8 cellular contexts compared by ENCODE assay signal in genomic region chr19:8209111-8209964, GRCh38. TPM values are rescaled to one million over a fixed set of nuclear protein-coding genes. Genes with fewer than 3 reads are reported as not detected.
DNase-seq lines count a peak whose midpoint lies in the region; ATAC-seq and TF ChIP-seq lines count a peak whose summit lies in the region.

A gene with protein sequence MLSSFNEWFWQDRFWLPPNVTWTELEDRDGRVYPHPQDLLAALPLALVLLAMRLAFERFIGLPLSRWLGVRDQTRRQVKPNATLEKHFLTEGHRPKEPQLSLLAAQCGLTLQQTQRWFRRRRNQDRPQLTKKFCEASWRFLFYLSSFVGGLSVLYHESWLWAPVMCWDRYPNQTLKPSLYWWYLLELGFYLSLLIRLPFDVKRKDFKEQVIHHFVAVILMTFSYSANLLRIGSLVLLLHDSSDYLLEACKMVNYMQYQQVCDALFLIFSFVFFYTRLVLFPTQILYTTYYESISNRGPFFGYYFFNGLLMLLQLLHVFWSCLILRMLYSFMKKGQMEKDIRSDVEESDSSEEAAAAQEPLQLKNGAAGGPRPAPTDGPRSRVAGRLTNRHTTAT (plus strand): TSS chr19:8209370. CDS start chr19:8251077, 41,707 bp downstream.

- H3K36me3 ChIP-seq in OCI-LY7 (ENCODE audit: insufficient read depth, low read length), result peaks cover 4% of the 10 kb centered on the region; the same call in 1 of the 2 replicates

- peak within 1 kb of the TSS; percentile 99 for H3K27ac Mint-ChIP-seq in natural killer cell treated with Interleukin-12 subunit alpha and Interleukin-12 subunit beta and Interleukin-15 and Interleukin-18, amount 100 ng/mL, for 72 hours
- H3K27ac Mint-ChIP-seq in stimulated activated naive B cell treated with anti-CD40 and anti-IgM and Interleukin-4, amounts not matched to agents 10 μg/mL and 1 μg/mL and 100 μg/mL, for 72 hours, result peak within 1 kb of the TSS; percentile 99

- H3K9me2 ChIP-seq in OCI-LY7 (ENCODE audit: insufficient read depth, low read length), result no peaks in the 10 kb centered on the region

- H3K4me1 ChIP-seq in OCI-LY7 (ENCODE audit: insufficient read depth, low read length, poor library complexity, severe bottlenecking), result peaks cover 57% of the 10 kb centered on the region

- DNase-seq in SHP77 (lab: John Stamatoyannopoulos, UW) (peak; percentile 38 to 42), SHP77 treated with DMSO at 0.1 percent for 48 hours (lab: John Stamatoyannopoulos, UW) (no peak), OCI-LY7 (ENCODE audit: low spot score) (peak; percentile 77), fibroblast of the aortic adventitia (ENCODE audit: low read depth) (peak; percentile 23)
- peak; percentile 57 to 72 for DNase-seq in activated T-helper 1 cell treated with anti-CD3 and anti-CD28 coated beads, Interleukin-2, amount 50 U/mL, for 16 hours (ENCODE audit: low read depth in 1 of 2, low spot score in 1 of 2)
- peak; percentile 91 for DNase-seq in natural killer cell treated with Interleukin-12 subunit alpha and Interleukin-12 subunit beta and Interleukin-15 and Interleukin-18, amount 100 ng/mL, for 72 hours (ENCODE audit: low spot score)
- DNase-seq in stimulated activated naive B cell treated with anti-CD40 and anti-IgM and Interleukin-4, amounts not matched to agents 10 μg/mL and 1 μg/mL and 100 μg/mL, for 72 hours, result peak; percentile 78

- H3K9me3 Mint-ChIP-seq in natural killer cell treated with Interleukin-12 subunit alpha and Interleukin-12 subunit beta and Interleukin-15 and Interleukin-18, amount 100 ng/mL, for 72 hours, result no peaks in the 10 kb centered on the region
- H3K9me3 Mint-ChIP-seq in stimulated activated naive B cell treated with anti-CD40 and anti-IgM and Interleukin-4, amounts not matched to agents 10 μg/mL and 1 μg/mL and 100 μg/mL, for 72 hours, result no peaks in the 10 kb centered on the region

- peaks cover 27 to 33% of the 10 kb centered on the region in 2 donors for H3K4me1 Mint-ChIP-seq in natural killer cell treated with Interleukin-12 subunit alpha and Interleukin-12 subunit beta and Interleukin-15 and Interleukin-18, amount 100 ng/mL, for 72 hours (ENCODE audit: low read depth in 2 of 2)
- H3K4me1 Mint-ChIP-seq in stimulated activated naive B cell treated with anti-CD40 and anti-IgM and Interleukin-4, amounts not matched to agents 10 μg/mL and 1 μg/mL and 100 μg/mL, for 72 hours, result peaks cover 34 to 71% of the 10 kb centered on the region in 2 donors

- intact Hi-C loops in OCI-LY7 (cut with micrococcal nuclease; ENCODE audit: unreplicated experiment), result no loop called here

- TF ChIP-seq CTCF in OCI-LY7 (conservative IDR thresholded peaks at IDR 0.05; ENCODE audit: low read length) (no peak), fibroblast of the aortic adventitia (IDR thresholded peaks at IDR 0.05; ENCODE audit: insufficient read depth, low read length) (no peak)

- H3K79me2 ChIP-seq in OCI-LY7 (ENCODE audit: insufficient read depth, low read depth, low read length), result peaks cover 31% of the 10 kb centered on the region; the same call in 1 of the 2 replicates

- POLR2A ChIA-PET in OCI-LY7 (lab: Charles Lee), result interaction anchor here (0.6 kb wide), 2 partner anchors 10 to 27 kb away, joined by 3 read pairs; no protein-coding TSS in a partner anchor

- H3K36me3 Mint-ChIP-seq in natural killer cell treated with Interleukin-12 subunit alpha and Interleukin-12 subunit beta and Interleukin-15 and Interleukin-18, amount 100 ng/mL, for 72 hours, result no peaks in the 10 kb centered on the region
- H3K36me3 Mint-ChIP-seq in stimulated activated naive B cell treated with anti-CD40 and anti-IgM and Interleukin-4, amounts not matched to agents 10 μg/mL and 1 μg/mL and 100 μg/mL, for 72 hours, result peaks cover 19 to 26% of the 10 kb centered on the region in 2 donors

- no TSS peak for BruUV-seq in OCI-LY7 (replicated peaks; lab: Mats Ljungman, UMichigan)

- ATAC-seq in HG03064 (IDR thresholded peaks at IDR 0.05; ENCODE audit: low read depth, unreplicated experiment), result peak; percentile 53
- peak; percentile 92 to 93 for ATAC-seq in natural killer cell treated with Interleukin-12 subunit alpha and Interleukin-12 subunit beta and Interleukin-15 and Interleukin-18, amount 100 ng/mL, for 72 hours
- ATAC-seq in stimulated activated naive B cell treated with anti-CD40 and anti-IgM and Interleukin-4, amounts not matched to agents 10 μg/mL and 1 μg/mL and 100 μg/mL, for 72 hours (replicated peaks), result peak; percentile 80 to 86

- H3K27ac ChIP-seq in OCI-LY7 (ENCODE audit: low read depth, low read length, poor library complexity, severe bottlenecking), result peak within 1 kb of the TSS; percentile 79

- no peaks in the 10 kb centered on the region for H4K20me1 ChIP-seq in OCI-LY7 (ENCODE audit: insufficient read depth, low read length)

- peak within 1 kb of the TSS; percentile 100 for H3K4me3 Mint-ChIP-seq in natural killer cell treated with Interleukin-12 subunit alpha and Interleukin-12 subunit beta and Interleukin-15 and Interleukin-18, amount 100 ng/mL, for 72 hours
- peak within 1 kb of the TSS; percentile 90 to 99 for H3K4me3 Mint-ChIP-seq in stimulated activated naive B cell treated with anti-CD40 and anti-IgM and Interleukin-4, amounts not matched to agents 10 μg/mL and 1 μg/mL and 100 μg/mL, for 72 hours

- peak within 1 kb of the TSS; percentile 63 for H2AFZ ChIP-seq in OCI-LY7 (ENCODE audit: low read length)

- peak within 1 kb of the TSS; percentile 96 for H3K4me2 ChIP-seq in OCI-LY7 (ENCODE audit: low read length)

- no peaks in the 10 kb centered on the region for H3K27me3 Mint-ChIP-seq in natural killer cell treated with Interleukin-12 subunit alpha and Interleukin-12 subunit beta and Interleukin-15 and Interleukin-18, amount 100 ng/mL, for 72 hours
- H3K27me3 Mint-ChIP-seq in stimulated activated naive B cell treated with anti-CD40 and anti-IgM and Interleukin-4, amounts not matched to agents 10 μg/mL and 1 μg/mL and 100 μg/mL, for 72 hours, result no peaks in the 10 kb centered on the region

- peak within 1 kb of the TSS; percentile 86 for H3K4me3 ChIP-seq in OCI-LY7 (ENCODE audit: low read depth, low read length, poor library complexity, severe bottlenecking)
- peak within 1 kb of the TSS; percentile 63 for H3K4me3 ChIP-seq in fibroblast of the aortic adventitia (ENCODE audit: low read depth, low read length)

- H3K9me3 ChIP-seq in OCI-LY7 (ENCODE audit: low read length), result no peaks in the 10 kb centered on the region

- CTCF ChIA-PET in OCI-LY7 (lab: Charles Lee; ENCODE audit: unreplicated experiment), result interaction anchor here (0.5 kb wide), 1 partner anchor 265 kb away, joined by 4 read pairs; no protein-coding TSS in a partner anchor

RNA-seq across cellular contexts. Expression of the gene that starts here (rescaled TPM):
- 54.9 and 61.8 TPM in 2 replicates for total RNA-seq in OCI-LY7 (2014; rRNA removed; shearing (Covaris generic))
- total RNA-seq in OCI-LY7 (2022) (36.8 and 37.7 TPM in 2 replicates), fibroblast of the aortic adventitia (ENCODE audit: low replicate concordance) (2.1 and 14.1 TPM in 2 replicates)
- 10 to 100 TPM; 36.8 to 55.8 TPM for total RNA-seq in natural killer cell treated with Interleukin-12 subunit alpha and Interleukin-12 subunit beta and Interleukin-15 and Interleukin-18, amount 100 ng/mL, for 72 hours
